In the genomic region with DNA sequence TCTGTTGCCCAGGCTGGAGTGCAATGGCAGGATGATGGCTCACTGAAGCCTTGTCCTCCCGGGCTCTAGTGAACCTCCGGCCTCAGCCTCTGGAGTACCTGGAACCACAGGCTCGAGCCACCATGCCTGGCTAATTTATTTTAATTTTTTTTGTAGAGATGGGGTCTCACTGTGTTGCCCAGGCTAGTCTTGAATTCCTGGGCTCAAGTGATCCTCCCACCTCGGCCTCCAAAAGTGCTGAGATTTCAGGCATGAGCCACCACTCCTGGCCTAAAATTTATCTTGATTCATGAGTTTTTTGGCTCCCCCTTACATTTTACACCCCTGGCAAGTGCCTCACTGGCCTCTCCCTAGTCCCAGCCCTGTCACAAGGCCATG, we compare ENCODE assay signal across 2 cellular contexts.
TF ChIP-seq lines count a peak whose summit lies in the region.

No MANE protein-coding gene starts in this region.

TF ChIP-seq in HCT116, 20 proteins besides CTCF, POLR2A, EP300 and RAD21:
- TF ChIP-seq ZBTB33 (IDR thresholded peaks at IDR 0.05; ENCODE audit: extremely low read depth, insufficient replicate concordance, low read length) (no peak), ELF1 (IDR thresholded peaks at IDR 0.05; ENCODE audit: borderline replicate concordance, low read depth) (no peak), SRF (IDR thresholded peaks at IDR 0.05; ENCODE audit: low read depth) (no peak), TCF7L2 (IDR thresholded peaks at IDR 0.05; ENCODE audit: borderline replicate concordance, extremely low read depth, insufficient read depth, insufficient read length) (no peak)

TF ChIP-seq in K562, 482 proteins besides CTCF, POLR2A, EP300 and RAD21:
- TF ChIP-seq PPARD (CRISPR knock-in tag; IDR thresholded peaks at IDR 0.05) (no peak), KAT7 (CRISPR knock-in tag; IDR thresholded peaks at IDR 0.05; ENCODE audit: borderline replicate concordance) (0 out of 2 replicates have a peak, but pooled peaks have one; percentile 45), KDM1A (IDR thresholded peaks at IDR 0.05) (0 out of 4 replicates have a peak, but pooled peaks of 1 of the 2 experiments have one; percentile 18), ZNF121 (CRISPR knock-in tag; conservative IDR thresholded peaks at IDR 0.05) (peak; percentile 86)
TF ChIP-seq in K562: peak in this region for 3.
